ENCODE assay signal across 8 cellular contexts in genomic region chr2:134411828-134412638, GRCh38.
A peak's percentile ranks its signal among the peaks of the same experiment; 100 is the strongest.
DNase-seq lines count a peak whose midpoint lies in the region; ATAC-seq and TF ChIP-seq lines count a peak whose summit lies in the region.

No MANE protein-coding gene starts in this region.

- no TSS peak for BruUV-seq in mammary epithelial cell (replicated peaks; lab: Mats Ljungman, UMichigan)

- H3K9me3 ChIP-seq in WERI-Rb-1 (ENCODE audit: severe bottlenecking): no peaks in the 10 kb centered on the region
- no peaks in the 10 kb centered on the region for H3K9me3 ChIP-seq in mammary epithelial cell (replicated peaks; ENCODE audit: insufficient read depth, low read length)

- H3K27ac ChIP-seq in WERI-Rb-1 (peak overlapping the region; percentile 57), mammary epithelial cell (ENCODE audit: insufficient read depth, low read depth, low read length) (no peak overlapping the region)

- in situ Hi-C loops in mammary epithelial cell (cut with MboI; ENCODE audit: low sequenced_read_pairs in 2 of 2): loop anchor here (10.0 to 25.0 kb wide), 4 partner anchors 175 to 525 kb away; no protein-coding TSS in a partner anchor

- CTCF ChIA-PET in mammary epithelial cell (lab: Charles Lee; ENCODE audit: low non-redundant PET): interaction anchor here (0.6 to 1.6 kb wide), 4 partner anchors 15 to 294 kb away, joined by 3 to 13 read pairs (median 10); no protein-coding TSS in a partner anchor

- H3K36me3 ChIP-seq in WERI-Rb-1 (peaks cover 6% of the 10 kb centered on the region), mammary epithelial cell (ENCODE audit: insufficient read depth, low read length) (no peaks in the 10 kb centered on the region)

- H3K4me2 ChIP-seq in mammary epithelial cell (ENCODE audit: insufficient read depth, low read depth, low read length): no peak overlapping the region

- no peaks in the 10 kb centered on the region for H3K79me2 ChIP-seq in mammary epithelial cell (ENCODE audit: insufficient read depth, low read length)

- H3K27me3 ChIP-seq in WERI-Rb-1 (ENCODE audit: insufficient read depth, low read depth, severe bottlenecking): no peaks in the 10 kb centered on the region
- no peaks in the 10 kb centered on the region for H3K27me3 ChIP-seq in mammary epithelial cell (ENCODE audit: insufficient read depth, low read length)

- intact Hi-C loops in mammary epithelial cell (cut with micrococcal nuclease): loop anchor here (1.0 to 5.0 kb wide), 6 partner anchors 36 to 526 kb away; no protein-coding TSS in a partner anchor

- whole genome bisulfite sequencing in mammary epithelial cell (ENCODE audit: low coverage, missing lambda C conversion rate): 36% methylated on average over 8 of the region's 8 CpGs

- H2AFZ ChIP-seq in mammary epithelial cell (ENCODE audit: low read depth, low read length): no peak overlapping the region

- ATAC-seq in GM18870 (IDR thresholded peaks at IDR 0.05; ENCODE audit: unreplicated experiment) (peak; percentile 94), HG03103 (IDR thresholded peaks at IDR 0.05; ENCODE audit: low read depth, unreplicated experiment) (peak; percentile 92)

- no peaks in the 10 kb centered on the region for H4K20me1 ChIP-seq in mammary epithelial cell (ENCODE audit: insufficient read depth, low read length)

- H3K4me1 ChIP-seq in mammary epithelial cell (ENCODE audit: insufficient read depth, low read length): peaks cover 38% of the 10 kb centered on the region

- dilution Hi-C loops in mammary epithelial cell (cut with HindIII; ENCODE audit: low sequenced_read_pairs): no loop called here

- H3K9ac ChIP-seq in mammary epithelial cell (ENCODE audit: insufficient read depth, low read length): no peak overlapping the region

- TF ChIP-seq CTCF in AG09319 (IDR thresholded peaks at IDR 0.05; ENCODE audit: low read depth, low read length) (peak; percentile 87), WERI-Rb-1 (IDR thresholded peaks at IDR 0.05; ENCODE audit: low read depth, low read length) (peak; percentile 94), mammary epithelial cell (conservative IDR thresholded peaks at IDR 0.05 in 1 of 2, IDR thresholded peaks at IDR 0.05 in 1 of 2; ENCODE audit: extremely low read depth in 1 of 2, insufficient read depth in 1 of 2, low read depth in 1 of 2, low read length in 2 of 2) (peak; percentile 77 to 84)

- DNase-seq in AG09319 (ENCODE audit: extremely low read depth, low read depth) (peak; percentile 67), NCI-H2171 (lab: John Stamatoyannopoulos, UW) (peak; percentile 81), WERI-Rb-1 (peak; percentile 81), mammary epithelial cell (peak; percentile 67), kidney glomerular epithelial cell (lab: John Stamatoyannopoulos, UW) (peak; percentile 71)
- DNase-seq in stimulated activated CD4-positive, alpha-beta T cell treated with anti-CD3 and anti-CD28 coated beads, Interleukin-2, amount 100 ng/mL, for 48 hours: peak; percentile 36 to 44

- H3K4me3 ChIP-seq in WERI-Rb-1 (ENCODE audit: low read depth, low read length) (no peak overlapping the region), mammary epithelial cell (replicated peaks in 1 of 3; ENCODE audit: insufficient read depth in 1 of 3, low read depth in 2 of 3, low read length in 3 of 3) (no peak overlapping the region)
